8 cellular contexts compared by ENCODE assay signal in the genomic region with DNA sequence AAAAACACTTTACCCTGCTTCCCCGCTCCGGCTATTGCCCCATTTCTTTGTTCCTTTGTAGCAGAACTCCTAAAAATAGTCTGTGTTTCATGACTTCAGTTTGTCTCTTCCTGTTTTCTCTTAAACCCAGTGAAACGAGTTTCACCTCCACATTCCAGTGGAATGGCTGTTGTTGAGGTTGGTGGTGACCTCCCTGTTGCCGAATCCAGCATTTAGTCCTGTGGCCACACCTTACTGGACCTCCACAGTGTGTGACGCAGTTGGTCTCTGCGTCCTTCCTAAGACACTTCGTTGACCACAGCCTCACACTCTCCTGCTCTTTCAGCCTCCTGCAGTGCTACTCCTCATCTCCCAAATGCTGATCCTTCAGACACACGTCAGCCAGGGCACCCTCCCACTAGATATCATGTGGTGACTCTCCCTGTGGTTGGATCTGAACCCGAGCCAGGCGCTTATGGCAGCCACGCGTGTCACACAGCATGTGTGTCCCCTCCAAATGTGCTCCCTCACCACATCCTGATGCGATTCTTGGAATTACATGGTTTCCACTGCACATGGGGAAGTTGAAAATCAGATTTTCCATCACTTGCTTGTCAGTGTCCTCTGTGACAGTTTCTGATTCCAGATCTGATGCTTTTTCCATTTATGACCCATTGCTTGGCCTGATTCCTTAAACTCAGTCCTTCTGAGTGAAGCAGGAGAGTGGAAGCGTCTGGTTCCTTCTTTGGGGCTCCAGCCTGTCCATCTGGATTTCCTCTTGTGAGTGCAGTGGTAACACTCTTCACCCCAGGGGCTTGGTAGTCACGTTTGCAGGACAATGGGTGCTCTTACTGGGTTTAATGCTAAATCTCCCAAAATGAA.
DNase-seq lines count a peak whose midpoint lies in the region; ATAC-seq, FAIRE-seq and TF ChIP-seq lines count a peak whose summit lies in the region.

No MANE protein-coding gene starts in this region.

- H3K4ac ChIP-seq in mesenchymal stem cell (ENCODE audit: low read depth in 1 of 2, low read length in 2 of 2) = peak overlapping the region; percentile 52 to 62

- no peaks in the 10 kb centered on the region for H3K27me3 Mint-ChIP-seq in astrocyte (ENCODE audit: low read depth, unreplicated experiment)

- H3K4me2 ChIP-seq in astrocyte (ENCODE audit: low read length) (peak overlapping the region; percentile 77), mesenchymal stem cell (ENCODE audit: low read length, poor library complexity, severe bottlenecking) (peak overlapping the region; percentile 36)

- peak overlapping the region; percentile 21 for H2BK120ac ChIP-seq in mesenchymal stem cell (ENCODE audit: low read depth, low read length)

- peaks cover 45% of the 10 kb centered on the region for H3K4me1 Mint-ChIP-seq in astrocyte (ENCODE audit: low read depth, unreplicated experiment)

- peaks cover 7% of the 10 kb centered on the region for H3K36me3 Mint-ChIP-seq in astrocyte (ENCODE audit: low read depth, unreplicated experiment)

- peak overlapping the region in 1 of 2 experiments; percentile 3 for H3K14ac ChIP-seq in mesenchymal stem cell (ENCODE audit: low read length in 2 of 2)

- TF ChIP-seq CTCF in astrocyte (IDR thresholded peaks at IDR 0.05; ENCODE audit: insufficient read depth, low read depth, low read length) (no peak), GM10266 (IDR thresholded peaks at IDR 0.05; ENCODE audit: control insufficient read depth, insufficient read depth, low read depth, missing control alignments) (no peak)

- H3K27ac ChIP-seq in astrocyte (ENCODE audit: low read depth, low read length) (peak overlapping the region; percentile 92), mesenchymal stem cell (ENCODE audit: low read length, poor library complexity, severe bottlenecking) (peak overlapping the region; percentile 88)

- peak overlapping the region; percentile 48 for H3K27ac Mint-ChIP-seq in astrocyte (ENCODE audit: unreplicated experiment)

- FAIRE-seq in astrocyte (lab: Jason Lieb, UNC) = peak; percentile 23

- H4K20me1 ChIP-seq in astrocyte (ENCODE audit: insufficient read depth, low read length) = peaks cover 38% of the 10 kb centered on the region

- peak overlapping the region; percentile 37 to 68 for H3K18ac ChIP-seq in mesenchymal stem cell (ENCODE audit: low read depth in 1 of 2, low read length in 2 of 2)

- H2AFZ ChIP-seq in astrocyte (ENCODE audit: low read depth, low read length) (no peak overlapping the region), mesenchymal stem cell (ENCODE audit: low read depth, low read length) (no peak overlapping the region)

- peak overlapping the region; percentile 76 for H3K9ac ChIP-seq in astrocyte (ENCODE audit: low read length)
- H3K9ac ChIP-seq in mesenchymal stem cell (ENCODE audit: low read length) = no peak overlapping the region

- DNase-seq in AG20443 (ENCODE audit: low spot score) = peak; percentile 72
- peak; percentile 22 for DNase-seq in LoVo (ENCODE audit: low spot score)
- DNase-seq in astrocyte (ENCODE audit: low read depth) = peak; percentile 98
- DNase-seq in mesenchymal stem cell = peak; percentile 49
- no peak for DNase-seq in NCI-H69 (lab: John Stamatoyannopoulos, UW)
- no peak for DNase-seq in GM10266 (ENCODE audit: extremely low spot score)
- no peak for DNase-seq in kidney tubule cell (ENCODE audit: low spot score)

- peak overlapping the region; percentile 97 for H2AK5ac ChIP-seq in mesenchymal stem cell (ENCODE audit: low read length, severe bottlenecking)

- no peak for ATAC-seq in HG02678 (IDR thresholded peaks at IDR 0.05; ENCODE audit: unreplicated experiment)

- no peaks in the 10 kb centered on the region for H3K79me2 ChIP-seq in astrocyte (ENCODE audit: insufficient read depth, low read length)

- peaks cover 5% of the 10 kb centered on the region for H3K79me1 ChIP-seq in mesenchymal stem cell (replicated peaks; ENCODE audit: low read length, poor library complexity, severe bottlenecking)

- H3K4me1 ChIP-seq in astrocyte (ENCODE audit: insufficient read depth, low read length) = peaks cover 35% of the 10 kb centered on the region
- peaks cover 28% of the 10 kb centered on the region for H3K4me1 ChIP-seq in mesenchymal stem cell (ENCODE audit: control insufficient read depth, insufficient read depth, low read depth, low read length)

- peak overlapping the region; percentile 87 for H2BK5ac ChIP-seq in mesenchymal stem cell (ENCODE audit: low read depth, low read length, poor library complexity, severe bottlenecking)

- H3K4me3 ChIP-seq in astrocyte (ENCODE audit: insufficient read depth, low read depth, low read length) (peak overlapping the region; percentile 4), mesenchymal stem cell (ENCODE audit: insufficient read depth in 1 of 2, low read depth in 1 of 2, low read length in 2 of 2) (peak overlapping the region in 1 of 2 experiments; percentile 36)

- peak overlapping the region; percentile 83 for H4K91ac ChIP-seq in mesenchymal stem cell (ENCODE audit: low read length)

- H3K27me3 ChIP-seq in astrocyte (ENCODE audit: insufficient read depth, low read length) = no peaks in the 10 kb centered on the region
- H3K27me3 ChIP-seq in mesenchymal stem cell (ENCODE audit: control insufficient read depth in 1 of 2, insufficient read depth in 1 of 2, low read length in 2 of 2) = peaks cover 0 to 8% of the 10 kb centered on the region in 2 experiments

- H4K8ac ChIP-seq in mesenchymal stem cell (ENCODE audit: low read length) = peak overlapping the region; percentile 41

- H2BK12ac ChIP-seq in mesenchymal stem cell (ENCODE audit: low read length in 2 of 2) = peak overlapping the region; percentile 4 to 12

- H3K4me3 Mint-ChIP-seq in astrocyte (ENCODE audit: unreplicated experiment) = peak overlapping the region; percentile 43

- no peaks in the 10 kb centered on the region for H3K9me3 ChIP-seq in astrocyte (ENCODE audit: insufficient read depth, low read depth, low read length)
- no peaks in the 10 kb centered on the region for H3K9me3 ChIP-seq in mesenchymal stem cell (ENCODE audit: control insufficient read depth, low read length)

- H2BK15ac ChIP-seq in mesenchymal stem cell (ENCODE audit: low read depth, poor library complexity, severe bottlenecking) = no peak overlapping the region

- WGBS in mesenchymal stem cell = 67% methylated on average over 15 of the region's 15 CpGs

- H3K36me3 ChIP-seq in astrocyte (ENCODE audit: insufficient read depth, low read length) (no peaks in the 10 kb centered on the region), mesenchymal stem cell (ENCODE audit: control insufficient read depth in 1 of 2, insufficient read depth in 2 of 2, low read depth in 1 of 2, low read length in 2 of 2) (peaks cover 7 to 30% of the 10 kb centered on the region in 2 experiments)

- H3K23ac ChIP-seq in mesenchymal stem cell (ENCODE audit: low read length in 2 of 2) = no peak overlapping the region

- no peaks in the 10 kb centered on the region for H3K9me3 Mint-ChIP-seq in astrocyte (ENCODE audit: unreplicated experiment)

Comparison
In these comparisons a context has a peak if more than half of its experiments do, and no peak if none do; other contexts are left out.
1. DNase-seq: peak in AG20443 (single experiment), LoVo (single experiment), astrocyte (single experiment) and mesenchymal stem cell (single experiment); none in NCI-H69 (single experiment), GM10266 (single experiment) and kidney tubule cell (single experiment).